8 cellular contexts compared by ENCODE assay signal in the genomic region with DNA sequence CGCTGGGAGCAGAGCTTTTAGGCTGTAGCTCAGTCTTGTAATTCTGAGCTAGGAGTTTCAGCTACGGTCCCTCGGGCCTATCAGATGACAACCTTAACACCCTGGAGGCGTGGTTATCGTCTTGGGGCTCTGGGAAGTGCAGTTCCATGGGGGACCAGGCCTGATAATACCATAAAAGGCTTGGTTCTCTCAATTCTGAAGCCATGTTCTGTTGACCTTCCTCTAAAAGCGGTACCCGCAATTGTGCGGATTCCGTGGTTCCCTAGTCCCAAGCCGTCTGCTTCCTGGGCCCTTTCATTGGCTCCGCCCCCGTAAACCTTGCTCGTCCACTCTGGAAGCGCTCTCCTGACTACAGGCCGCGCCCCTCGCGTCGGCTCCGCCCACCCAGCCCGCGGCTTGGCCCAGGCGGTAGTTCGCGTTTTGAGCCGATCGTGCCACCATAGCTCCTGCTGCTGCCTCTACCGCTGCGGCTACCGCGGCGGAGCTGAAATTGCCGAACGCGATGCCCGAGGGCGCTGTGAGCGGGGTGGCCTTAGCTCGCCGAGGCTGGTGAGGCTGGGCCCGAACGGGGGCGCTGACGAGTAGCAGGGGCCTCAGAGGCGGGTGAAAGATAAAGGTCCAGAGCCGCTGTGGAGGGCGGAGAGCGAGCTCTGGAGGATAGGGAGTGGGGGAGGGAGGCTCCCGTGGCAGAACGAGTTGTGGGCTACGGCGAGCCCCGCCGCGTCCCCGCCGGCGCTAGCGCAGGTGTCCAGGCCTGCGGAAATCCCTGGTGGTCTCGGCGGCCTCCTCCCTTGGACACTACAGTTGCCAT. TPM values are rescaled to one million over a fixed set of nuclear protein-coding genes. Genes with fewer than 3 reads are reported as not detected.
DNase-seq lines count a peak whose midpoint lies in the region; ATAC-seq and TF ChIP-seq lines count a peak whose summit lies in the region.

A gene with protein sequence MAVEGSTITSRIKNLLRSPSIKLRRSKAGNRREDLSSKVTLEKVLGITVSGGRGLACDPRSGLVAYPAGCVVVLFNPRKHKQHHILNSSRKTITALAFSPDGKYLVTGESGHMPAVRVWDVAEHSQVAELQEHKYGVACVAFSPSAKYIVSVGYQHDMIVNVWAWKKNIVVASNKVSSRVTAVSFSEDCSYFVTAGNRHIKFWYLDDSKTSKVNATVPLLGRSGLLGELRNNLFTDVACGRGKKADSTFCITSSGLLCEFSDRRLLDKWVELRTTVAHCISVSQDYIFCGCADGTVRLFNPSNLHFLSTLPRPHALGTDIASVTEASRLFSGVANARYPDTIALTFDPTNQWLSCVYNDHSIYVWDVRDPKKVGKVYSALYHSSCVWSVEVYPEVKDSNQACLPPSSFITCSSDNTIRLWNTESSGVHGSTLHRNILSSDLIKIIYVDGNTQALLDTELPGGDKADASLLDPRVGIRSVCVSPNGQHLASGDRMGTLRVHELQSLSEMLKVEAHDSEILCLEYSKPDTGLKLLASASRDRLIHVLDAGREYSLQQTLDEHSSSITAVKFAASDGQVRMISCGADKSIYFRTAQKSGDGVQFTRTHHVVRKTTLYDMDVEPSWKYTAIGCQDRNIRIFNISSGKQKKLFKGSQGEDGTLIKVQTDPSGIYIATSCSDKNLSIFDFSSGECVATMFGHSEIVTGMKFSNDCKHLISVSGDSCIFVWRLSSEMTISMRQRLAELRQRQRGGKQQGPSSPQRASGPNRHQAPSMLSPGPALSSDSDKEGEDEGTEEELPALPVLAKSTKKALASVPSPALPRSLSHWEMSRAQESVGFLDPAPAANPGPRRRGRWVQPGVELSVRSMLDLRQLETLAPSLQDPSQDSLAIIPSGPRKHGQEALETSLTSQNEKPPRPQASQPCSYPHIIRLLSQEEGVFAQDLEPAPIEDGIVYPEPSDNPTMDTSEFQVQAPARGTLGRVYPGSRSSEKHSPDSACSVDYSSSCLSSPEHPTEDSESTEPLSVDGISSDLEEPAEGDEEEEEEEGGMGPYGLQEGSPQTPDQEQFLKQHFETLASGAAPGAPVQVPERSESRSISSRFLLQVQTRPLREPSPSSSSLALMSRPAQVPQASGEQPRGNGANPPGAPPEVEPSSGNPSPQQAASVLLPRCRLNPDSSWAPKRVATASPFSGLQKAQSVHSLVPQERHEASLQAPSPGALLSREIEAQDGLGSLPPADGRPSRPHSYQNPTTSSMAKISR (N-terminal part only) (plus strand): TSS at position 423 of the 811 bp plus-strand sequence. CDS start 792 bp downstream, outside the sequence.

- TF ChIP-seq CTCF in omental fat pad (IDR thresholded peaks at IDR 0.05) (no peak), thoracic aorta (IDR thresholded peaks at IDR 0.05) (peak; percentile 59)

- no peaks in the 10 kb centered on the region for H3K9me3 ChIP-seq in thoracic aorta

- H3K27me3 ChIP-seq in thoracic aorta (replicated peaks; ENCODE audit: insufficient read depth) = no peaks in the 10 kb centered on the region

- peak within 1 kb of the TSS; percentile 90 for H3K27ac Mint-ChIP-seq in activated naive CD4-positive, alpha-beta T cell treated with anti-CD3 and anti-CD28 coated beads, Interleukin-2, amount 50 U/mL, for 24 hours

- peak within 1 kb of the TSS; percentile 89 for H3K4me3 ChIP-seq in thoracic aorta

- H3K27ac ChIP-seq in thoracic aorta = peak within 1 kb of the TSS; percentile 81 to 85

- peak; percentile 54 for TF ChIP-seq POLR2A in GM10847 (IDR thresholded peaks at IDR 0.05; ENCODE audit: extremely low read depth, insufficient read length)

- ATAC-seq in HG02610 (IDR thresholded peaks at IDR 0.05; ENCODE audit: unreplicated experiment) = peak; percentile 77
- ATAC-seq in SK-N-SH treated with all-trans-retinoic acid at 6 μM for 48 hours = peak; percentile 91
- peak; percentile 92 for ATAC-seq in omental fat pad (ENCODE audit: low FRiP score)
- peak; percentile 96 for ATAC-seq in thoracic aorta (ENCODE audit: insufficient number of reproducible peaks, low FRiP score, low read depth)

- H3K36me3 ChIP-seq in thoracic aorta = no peaks in the 10 kb centered on the region

- H3K4me3 Mint-ChIP-seq in activated naive CD4-positive, alpha-beta T cell treated with anti-CD3 and anti-CD28 coated beads, Interleukin-2, amount 50 U/mL, for 24 hours = peak within 1 kb of the TSS; percentile 96

- DNase-seq in NCI-H1092 (lab: John Stamatoyannopoulos, UW) (peak; percentile 92), glomerular visceral epithelial cell (ENCODE audit: extremely low spot score) (peak; percentile 98), omental fat pad (ENCODE audit: low spot score) (peak; percentile 84), thoracic aorta (ENCODE audit: low spot score) (peak; percentile 88)

- no peaks in the 10 kb centered on the region for H3K36me3 Mint-ChIP-seq in activated naive CD4-positive, alpha-beta T cell treated with anti-CD3 and anti-CD28 coated beads, Interleukin-2, amount 50 U/mL, for 24 hours

- H3K4me1 Mint-ChIP-seq in activated naive CD4-positive, alpha-beta T cell treated with anti-CD3 and anti-CD28 coated beads, Interleukin-2, amount 50 U/mL, for 24 hours = peaks cover 58% of the 10 kb centered on the region

- H3K4me1 ChIP-seq in thoracic aorta (ENCODE audit: control insufficient read depth in 1 of 2, low read depth in 2 of 2) = peaks cover 28 to 49% of the 10 kb centered on the region in 2 donors

- no peaks in the 10 kb centered on the region for H3K9me3 Mint-ChIP-seq in activated naive CD4-positive, alpha-beta T cell treated with anti-CD3 and anti-CD28 coated beads, Interleukin-2, amount 50 U/mL, for 24 hours

- H3K27me3 Mint-ChIP-seq in activated naive CD4-positive, alpha-beta T cell treated with anti-CD3 and anti-CD28 coated beads, Interleukin-2, amount 50 U/mL, for 24 hours = no peaks in the 10 kb centered on the region

TF ChIP-seq in SK-N-SH treated with all-trans-retinoic acid at 6 μM for 48 hours, 23 proteins besides CTCF, POLR2A, EP300 and RAD21 (continues in another document):
- TF ChIP-seq GLIS3 (CRISPR knock-in tag; IDR thresholded peaks at IDR 0.05) = 0 out of 2 replicates have a peak, but pooled peaks have one; percentile 84
- peak; percentile 13; the same call in 1 of the 2 replicates for TF ChIP-seq TCF4 (CRISPR knock-in tag; IDR thresholded peaks at IDR 0.05; ENCODE audit: borderline replicate concordance)
- TF ChIP-seq ARNTL (CRISPR knock-in tag; IDR thresholded peaks at IDR 0.05; ENCODE audit: borderline replicate concordance, low read depth) = no peak
- TF ChIP-seq, protein P1, sequence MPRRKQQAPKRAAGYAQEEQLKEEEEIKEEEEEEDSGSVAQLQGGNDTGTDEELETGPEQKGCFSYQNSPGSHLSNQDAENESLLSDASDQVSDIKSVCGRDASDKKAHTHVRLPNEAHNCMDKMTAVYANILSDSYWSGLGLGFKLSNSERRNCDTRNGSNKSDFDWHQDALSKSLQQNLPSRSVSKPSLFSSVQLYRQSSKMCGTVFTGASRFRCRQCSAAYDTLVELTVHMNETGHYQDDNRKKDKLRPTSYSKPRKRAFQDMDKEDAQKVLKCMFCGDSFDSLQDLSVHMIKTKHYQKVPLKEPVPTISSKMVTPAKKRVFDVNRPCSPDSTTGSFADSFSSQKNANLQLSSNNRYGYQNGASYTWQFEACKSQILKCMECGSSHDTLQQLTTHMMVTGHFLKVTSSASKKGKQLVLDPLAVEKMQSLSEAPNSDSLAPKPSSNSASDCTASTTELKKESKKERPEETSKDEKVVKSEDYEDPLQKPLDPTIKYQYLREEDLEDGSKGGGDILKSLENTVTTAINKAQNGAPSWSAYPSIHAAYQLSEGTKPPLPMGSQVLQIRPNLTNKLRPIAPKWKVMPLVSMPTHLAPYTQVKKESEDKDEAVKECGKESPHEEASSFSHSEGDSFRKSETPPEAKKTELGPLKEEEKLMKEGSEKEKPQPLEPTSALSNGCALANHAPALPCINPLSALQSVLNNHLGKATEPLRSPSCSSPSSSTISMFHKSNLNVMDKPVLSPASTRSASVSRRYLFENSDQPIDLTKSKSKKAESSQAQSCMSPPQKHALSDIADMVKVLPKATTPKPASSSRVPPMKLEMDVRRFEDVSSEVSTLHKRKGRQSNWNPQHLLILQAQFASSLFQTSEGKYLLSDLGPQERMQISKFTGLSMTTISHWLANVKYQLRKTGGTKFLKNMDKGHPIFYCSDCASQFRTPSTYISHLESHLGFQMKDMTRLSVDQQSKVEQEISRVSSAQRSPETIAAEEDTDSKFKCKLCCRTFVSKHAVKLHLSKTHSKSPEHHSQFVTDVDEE (CRISPR knock-in tag; IDR thresholded peaks at IDR 0.05) = peak; percentile 57; the same call in 1 of the 2 replicates
- peak; percentile 33; the same call in 1 of the 2 replicates for TF ChIP-seq ZC3H10 (CRISPR knock-in tag; IDR thresholded peaks at IDR 0.05)
- TF ChIP-seq, protein P2, sequence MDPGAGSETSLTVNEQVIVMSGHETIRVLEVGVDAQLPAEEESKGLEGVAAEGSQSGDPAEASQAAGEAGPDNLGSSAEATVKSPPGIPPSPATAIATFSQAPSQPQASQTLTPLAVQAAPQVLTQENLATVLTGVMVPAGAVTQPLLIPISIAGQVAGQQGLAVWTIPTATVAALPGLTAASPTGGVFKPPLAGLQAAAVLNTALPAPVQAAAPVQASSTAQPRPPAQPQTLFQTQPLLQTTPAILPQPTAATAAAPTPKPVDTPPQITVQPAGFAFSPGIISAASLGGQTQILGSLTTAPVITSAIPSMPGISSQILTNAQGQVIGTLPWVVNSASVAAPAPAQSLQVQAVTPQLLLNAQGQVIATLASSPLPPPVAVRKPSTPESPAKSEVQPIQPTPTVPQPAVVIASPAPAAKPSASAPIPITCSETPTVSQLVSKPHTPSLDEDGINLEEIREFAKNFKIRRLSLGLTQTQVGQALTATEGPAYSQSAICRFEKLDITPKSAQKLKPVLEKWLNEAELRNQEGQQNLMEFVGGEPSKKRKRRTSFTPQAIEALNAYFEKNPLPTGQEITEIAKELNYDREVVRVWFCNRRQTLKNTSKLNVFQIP (CRISPR knock-in tag; IDR thresholded peaks at IDR 0.05; ENCODE audit: borderline replicate concordance, low read depth) = peak; percentile 82; the same call in 1 of the 2 replicates
- TF ChIP-seq, protein P3, sequence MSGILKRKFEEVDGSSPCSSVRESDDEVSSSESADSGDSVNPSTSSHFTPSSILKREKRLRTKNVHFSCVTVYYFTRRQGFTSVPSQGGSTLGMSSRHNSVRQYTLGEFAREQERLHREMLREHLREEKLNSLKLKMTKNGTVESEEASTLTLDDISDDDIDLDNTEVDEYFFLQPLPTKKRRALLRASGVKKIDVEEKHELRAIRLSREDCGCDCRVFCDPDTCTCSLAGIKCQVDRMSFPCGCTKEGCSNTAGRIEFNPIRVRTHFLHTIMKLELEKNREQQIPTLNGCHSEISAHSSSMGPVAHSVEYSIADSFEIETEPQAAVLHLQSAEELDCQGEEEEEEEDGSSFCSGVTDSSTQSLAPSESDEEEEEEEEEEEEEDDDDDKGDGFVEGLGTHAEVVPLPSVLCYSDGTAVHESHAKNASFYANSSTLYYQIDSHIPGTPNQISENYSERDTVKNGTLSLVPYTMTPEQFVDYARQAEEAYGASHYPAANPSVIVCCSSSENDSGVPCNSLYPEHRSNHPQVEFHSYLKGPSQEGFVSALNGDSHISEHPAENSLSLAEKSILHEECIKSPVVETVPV (CRISPR knock-in tag; IDR thresholded peaks at IDR 0.05) = peak; percentile 26; the same call in 1 of the 2 replicates
- TF ChIP-seq ESRRG (CRISPR knock-in tag; IDR thresholded peaks at IDR 0.05) = 0 out of 2 replicates have a peak, but pooled peaks have one; percentile 48

RNA-seq across cellular contexts. Expression of the gene that starts here (rescaled TPM):
- total RNA-seq in omental fat pad (10 to 100 TPM; 13.4 to 24.1 (median 14.4) TPM), thoracic aorta (10 to 100 TPM; 35.8 to 37.0 TPM)

Comparison
In these comparisons a context has a peak if more than half of its experiments do, and no peak if none do; other contexts are left out.
1. Peak in every context shown above with its lines: DNase-seq, ATAC-seq, H3K4me3 ChIP-seq and H3K27ac ChIP-seq.